8 cellular contexts compared by ENCODE assay signal in the genomic region with DNA sequence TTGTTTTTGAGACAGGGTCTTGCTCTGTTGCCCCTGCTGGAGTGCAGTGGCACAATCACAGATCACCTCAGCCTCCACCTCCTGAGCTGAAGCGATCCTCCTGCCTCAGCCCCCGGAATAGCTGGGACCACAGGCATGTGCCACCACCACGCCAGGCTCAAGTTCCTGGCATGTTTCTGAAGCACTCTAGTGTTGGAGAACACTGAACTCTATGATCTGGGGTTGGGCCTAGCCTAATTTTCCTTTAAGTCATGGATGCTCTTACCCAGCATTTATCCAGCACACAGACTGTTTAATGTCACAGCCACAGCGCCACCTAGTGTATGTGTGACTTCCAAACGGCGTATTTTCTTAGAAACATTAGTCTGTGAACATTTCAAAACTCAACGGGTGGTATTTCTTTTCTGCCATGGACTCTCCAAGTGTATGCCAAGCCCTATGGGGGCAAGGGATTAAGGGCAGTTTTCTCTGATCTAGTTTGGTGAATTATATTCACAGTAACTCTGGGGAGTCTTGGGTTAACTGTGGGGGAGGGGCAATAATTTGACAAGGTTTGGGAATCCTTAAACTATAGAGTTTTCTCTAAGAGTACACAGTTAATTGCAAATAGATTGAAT.
A peak's percentile ranks its signal among the peaks of the same experiment; 100 is the strongest.
DNase-seq lines count a peak whose midpoint lies in the region; ATAC-seq and TF ChIP-seq lines count a peak whose summit lies in the region.

No MANE protein-coding gene starts in this region.

- H3K9me3 ChIP-seq in lung (ENCODE audit: control insufficient read depth in 2 of 2, insufficient read depth in 1 of 2, low read length in 1 of 2): no peaks in the 10 kb centered on the region

- H3K9me3 Mint-ChIP-seq in dendritic cell treated with granulocyte-macrophage colony-stimulating factor and Interleukin-4, amounts not matched to agents 40 ng/mL and 50 ng/mL, for 4 days: no peaks in the 10 kb centered on the region

- H3K36me3 Mint-ChIP-seq in dendritic cell treated with granulocyte-macrophage colony-stimulating factor and Interleukin-4, amounts not matched to agents 40 ng/mL and 50 ng/mL, for 4 days (ENCODE audit: low read depth): no peaks in the 10 kb centered on the region

- H3K4me3 Mint-ChIP-seq in dendritic cell treated with granulocyte-macrophage colony-stimulating factor and Interleukin-4, amounts not matched to agents 40 ng/mL and 50 ng/mL, for 4 days: peak overlapping the region; percentile 14

- peaks cover 28% of the 10 kb centered on the region for H3K4me1 Mint-ChIP-seq in dendritic cell treated with granulocyte-macrophage colony-stimulating factor and Interleukin-4, amounts not matched to agents 40 ng/mL and 50 ng/mL, for 4 days (ENCODE audit: low read depth)

- no peak overlapping the region for H3K4me3 ChIP-seq in lung

- peaks cover 0 to 4% of the 10 kb centered on the region in 2 donors for H3K4me1 ChIP-seq in lung (ENCODE audit: control insufficient read depth in 2 of 2, insufficient read depth in 2 of 2, low read length in 2 of 2)

- H3K27ac Mint-ChIP-seq in dendritic cell treated with granulocyte-macrophage colony-stimulating factor and Interleukin-4, amounts not matched to agents 40 ng/mL and 50 ng/mL, for 4 days: peak overlapping the region; percentile 86

- H3K27ac ChIP-seq in lung (ENCODE audit: low read depth in 1 of 2, low read length in 1 of 2): peak overlapping the region in 1 of 2 donors; percentile 4

- WGBS in lung, 2 donors: 27 to 36% methylated on average over 7 of the region's 7 CpGs

- no peaks in the 10 kb centered on the region for H3K27me3 ChIP-seq in lung (ENCODE audit: control insufficient read depth, insufficient read depth)

- peaks cover 0 to 1% of the 10 kb centered on the region in 2 donors for H3K36me3 ChIP-seq in lung (ENCODE audit: control insufficient read depth in 2 of 2, insufficient read depth in 2 of 2, low read length in 2 of 2)

- intact Hi-C loops in dendritic cell treated with granulocyte-macrophage colony-stimulating factor and Interleukin-4, amounts not matched to agents 40 ng/mL and 50 ng/mL, for 4 days (cut with micrococcal nuclease): loop anchor here (1.0 kb wide), 1 partner anchor 98 kb away; no protein-coding TSS in a partner anchor

- TF ChIP-seq CTCF in lung (IDR thresholded peaks at IDR 0.05; ENCODE audit: control extremely low read depth, extremely low read depth): peak; percentile 86

- peak; percentile 68 for ATAC-seq in GM19023 (IDR thresholded peaks at IDR 0.05; ENCODE audit: unreplicated experiment)
- peak; percentile 49 for ATAC-seq in HG03439 (IDR thresholded peaks at IDR 0.05; ENCODE audit: unreplicated experiment)
- ATAC-seq in lung (ENCODE audit: insufficient read depth, low FRiP score): peak; percentile 82

- peaks cover 2% of the 10 kb centered on the region for H3K27me3 Mint-ChIP-seq in dendritic cell treated with granulocyte-macrophage colony-stimulating factor and Interleukin-4, amounts not matched to agents 40 ng/mL and 50 ng/mL, for 4 days

- DNase-seq in AG20443 (ENCODE audit: low spot score) (peak; percentile 78), NCI-H526 treated with DMSO at 0.1 percent for 48 hours (lab: John Stamatoyannopoulos, UW) (peak; percentile 24), lung (ENCODE audit: low spot score) (peak; percentile 80)
- DNase-seq in activated CD4-positive, alpha-beta T cell treated with anti-CD3 and anti-CD28 coated beads, Interleukin-2, amount 50 U/mL, for 24 hours (ENCODE audit: low read depth in 1 of 2, low spot score in 1 of 2): peak; percentile 65 to 85
- DNase-seq in stimulated activated CD8-positive, alpha-beta memory T cell treated with anti-CD3 and anti-CD28 coated beads, Interleukin-12 subunit alpha, Interleukin-12 subunit beta, amount 100 ng/mL, for 24 hours (ENCODE audit: extremely low read depth): peak; percentile 59

Comparison
In these comparisons a context has a peak if more than half of its experiments do, and no peak if none do; other contexts are left out.
1. DNase-seq: peak in every context shown above with its lines; median percentile 80 in lung; 78 in AG20443; 75 in activated CD4-positive, alpha-beta T cell treated with anti-CD3 and anti-CD28 coated beads, Interleukin-2, amount 50 U/mL, for 24 hours; 59 in stimulated activated CD8-positive, alpha-beta memory T cell treated with anti-CD3 and anti-CD28 coated beads, Interleukin-12 subunit alpha, Interleukin-12 subunit beta, amount 100 ng/mL, for 24 hours; 24 in NCI-H526 treated with DMSO at 0.1 percent for 48 hours.